In the genomic region with DNA sequence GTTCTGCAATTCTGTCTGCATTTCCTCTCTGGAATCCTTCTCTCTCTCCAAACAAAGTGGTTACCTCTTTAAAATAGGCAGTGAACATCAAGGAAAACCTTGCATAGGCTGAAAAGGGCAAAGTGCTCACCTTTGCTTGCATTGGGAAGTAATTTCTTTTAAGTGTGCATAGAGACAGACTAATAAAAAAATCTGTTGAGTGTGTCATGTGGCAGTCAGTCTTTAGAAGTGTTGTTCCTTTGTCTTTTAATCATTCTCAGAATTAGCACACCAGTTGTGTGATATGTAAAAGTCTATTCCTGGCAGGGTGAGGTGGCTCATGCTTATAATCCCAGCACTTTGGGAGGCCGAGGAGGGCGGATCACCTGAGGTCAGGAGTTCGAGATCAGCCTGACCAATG, we compare ENCODE assay signal across 18 cellular contexts.
A peak's percentile ranks its signal among the peaks of the same experiment; 100 is the strongest.
DNase-seq lines count a peak whose midpoint lies in the region; ATAC-seq and TF ChIP-seq lines count a peak whose summit lies in the region.
"Had no signal": no experiment of that assay in that cellular context is flagged by ENCODE, and none has a peak within 500 bp of the region (broad histone marks: within the 10 kb centered on the region; RNA-seq: fewer than 3 reads in every experiment).

No MANE protein-coding gene starts in this region.

- POLR2A ChIA-PET in activated CD4-positive, alpha-beta T cell treated with anti-CD3 and anti-CD28 coated beads for 36 hours (lab: Charles Lee): no interaction called here

- H3K36me3 Mint-ChIP-seq in activated CD4-positive, alpha-beta T cell treated with anti-CD3 and anti-CD28 coated beads for 36 hours (ENCODE audit: low read depth): no peaks in the 10 kb centered on the region
- H3K36me3 Mint-ChIP-seq in HFFc6 (ENCODE audit: low read depth): peaks cover 22% of the 10 kb centered on the region
- H3K36me3 Mint-ChIP-seq: CD8-positive, alpha-beta T cell had no signal

- no peaks in the 10 kb centered on the region for H3K4me1 Mint-ChIP-seq in activated CD4-positive, alpha-beta T cell treated with anti-CD3 and anti-CD28 coated beads for 36 hours
- H3K4me1 Mint-ChIP-seq in HFFc6 (ENCODE audit: low read depth): no peaks in the 10 kb centered on the region
- H3K4me1 Mint-ChIP-seq: B cell had no signal

- H3K27me3 ChIP-seq in cardiac muscle cell (no peaks in the 10 kb centered on the region), right atrium auricular region (no peaks in the 10 kb centered on the region), mucosa of rectum (ENCODE audit: control insufficient read depth in 2 of 2, insufficient read depth in 2 of 2, low read length in 2 of 2) (no peaks in the 10 kb centered on the region)
- H3K27me3 ChIP-seq: BLaER1 treated with 17β-estradiol and CSF1 and Interleukin-3, amounts not matched to agents 10 nM and 100 nM had no signal

- DNase-seq in cardiac muscle cell (ENCODE audit: low read depth in 1 of 2, low spot score in 1 of 2): no peak
- no peak for DNase-seq in right atrium auricular region (ENCODE audit: low spot score)
- peak in 1 of 2 donors; percentile 13 for DNase-seq in left colon
- DNase-seq in activated CD4-positive, alpha-beta T cell treated with anti-CD3 and anti-CD28 coated beads for 36 hours: no peak
- DNase-seq in HFFc6: no peak
- DNase-seq: AML-193; Caco-2; Calu3; CD4-positive, alpha-beta T cell; CD8-positive, alpha-beta T cell; DMS79 treated with DMSO at 0.1 percent for 48 hours; GF-D8 had no signal

- H3K4me1 ChIP-seq in cardiac muscle cell (ENCODE audit: low read depth) (no peaks in the 10 kb centered on the region), right atrium auricular region (no peaks in the 10 kb centered on the region), mucosa of rectum (ENCODE audit: control insufficient read depth in 2 of 2, insufficient read depth in 2 of 2, low read length in 2 of 2) (peaks cover 0 to 3% of the 10 kb centered on the region in 2 donors)
- H3K4me1 ChIP-seq: A549, Caco-2 had no signal

- H3K4me3 ChIP-seq in cardiac muscle cell (no peak overlapping the region), right atrium auricular region (no peak overlapping the region), mucosa of rectum (ENCODE audit: low read length in 2 of 2) (no peak overlapping the region)
- H3K4me3 ChIP-seq: A549; BLaER1 treated with 17β-estradiol and CSF1 and Interleukin-3, amounts not matched to agents 10 nM and 100 nM had no signal

- H3K4me3 Mint-ChIP-seq in activated CD4-positive, alpha-beta T cell treated with anti-CD3 and anti-CD28 coated beads for 36 hours: no peak overlapping the region
- no peak overlapping the region for H3K4me3 Mint-ChIP-seq in HFFc6
- H3K4me3 Mint-ChIP-seq: B cell; CD4-positive, alpha-beta T cell; CD8-positive, alpha-beta T cell had no signal

- ATAC-seq in left colon: peak; percentile 89
- ATAC-seq in activated CD4-positive, alpha-beta T cell treated with anti-CD3 and anti-CD28 coated beads for 36 hours: no peak
- ATAC-seq: A549; CD8-positive, alpha-beta T cell had no signal

- H3K27ac ChIP-seq in cardiac muscle cell: peak overlapping the region; percentile 13
- H3K27ac ChIP-seq in right atrium auricular region: no peak overlapping the region
- H3K27ac ChIP-seq in mucosa of rectum (ENCODE audit: low read depth in 2 of 2, low read length in 2 of 2): peak overlapping the region; percentile 16 to 21
- H3K27ac ChIP-seq: 22Rv1; A549; BLaER1 treated with 17β-estradiol and CSF1 and Interleukin-3, amounts not matched to agents 10 nM and 100 nM; C4-2B had no signal

- TF ChIP-seq CTCF in cardiac muscle cell (IDR thresholded peaks at IDR 0.05; ENCODE audit: low read depth, low read length) (no peak), right atrium auricular region (IDR thresholded peaks at IDR 0.05) (no peak), HFFc6 (IDR thresholded peaks at IDR 0.05) (no peak)

- H3K36me3 ChIP-seq in cardiac muscle cell (no peaks in the 10 kb centered on the region), right atrium auricular region (peaks cover 15% of the 10 kb centered on the region), mucosa of rectum (ENCODE audit: control insufficient read depth in 2 of 2, insufficient read depth in 2 of 2, low read length in 2 of 2) (peaks cover 6 to 12% of the 10 kb centered on the region in 2 donors)
- H3K36me3 ChIP-seq: BLaER1 treated with 17β-estradiol and CSF1 and Interleukin-3, amounts not matched to agents 10 nM and 100 nM had no signal

- CTCF ChIA-PET in activated CD4-positive, alpha-beta T cell treated with anti-CD3 and anti-CD28 coated beads for 36 hours (lab: Charles Lee): no interaction called here

- no peaks in the 10 kb centered on the region for H3K9me3 Mint-ChIP-seq in activated CD4-positive, alpha-beta T cell treated with anti-CD3 and anti-CD28 coated beads for 36 hours (ENCODE audit: low read depth)
- H3K9me3 Mint-ChIP-seq in HFFc6: no peaks in the 10 kb centered on the region
- H3K9me3 Mint-ChIP-seq: CD8-positive, alpha-beta T cell had no signal

- H3K27ac Mint-ChIP-seq in activated CD4-positive, alpha-beta T cell treated with anti-CD3 and anti-CD28 coated beads for 36 hours: no peak overlapping the region
- no peak overlapping the region for H3K27ac Mint-ChIP-seq in HFFc6
- H3K27ac Mint-ChIP-seq: B cell; CD4-positive, alpha-beta T cell; CD8-positive, alpha-beta T cell had no signal

- H3K27me3 Mint-ChIP-seq in activated CD4-positive, alpha-beta T cell treated with anti-CD3 and anti-CD28 coated beads for 36 hours: peaks cover 3% of the 10 kb centered on the region
- no peaks in the 10 kb centered on the region for H3K27me3 Mint-ChIP-seq in HFFc6 (ENCODE audit: insufficient read depth)
- H3K27me3 Mint-ChIP-seq: B cell; CD4-positive, alpha-beta T cell had no signal

- no peak overlapping the region for H3K9ac ChIP-seq in mucosa of rectum (ENCODE audit: low read depth in 1 of 2, low read length in 2 of 2)
- H3K9ac ChIP-seq: BLaER1 treated with 17β-estradiol and CSF1 and Interleukin-3, amounts not matched to agents 10 nM and 100 nM had no signal

- no peaks in the 10 kb centered on the region for H3K9me3 ChIP-seq in cardiac muscle cell (ENCODE audit: low read depth)
- no peaks in the 10 kb centered on the region for H3K9me3 ChIP-seq in right atrium auricular region
- no peaks in the 10 kb centered on the region for H3K9me3 ChIP-seq in mucosa of rectum (ENCODE audit: control insufficient read depth in 2 of 2, low read length in 2 of 2)
- H3K9me3 ChIP-seq: A549, Caco-2 had no signal

- intact Hi-C loops in left colon (cut with DNase I, micrococcal nuclease): no loop called here
- intact Hi-C loops in activated CD4-positive, alpha-beta T cell treated with anti-CD3 and anti-CD28 coated beads for 36 hours (cut with DNase I, micrococcal nuclease): no loop called here

Comparison
In these comparisons a context has a peak if more than half of its experiments do, and no peak if none do; other contexts are left out.
1. H3K27ac ChIP-seq: peak in cardiac muscle cell (single experiment) and mucosa of rectum (2 of 2); none in right atrium auricular region (0 of 2).